ENCODE assay signal across 1 cellular context in the genomic region with DNA sequence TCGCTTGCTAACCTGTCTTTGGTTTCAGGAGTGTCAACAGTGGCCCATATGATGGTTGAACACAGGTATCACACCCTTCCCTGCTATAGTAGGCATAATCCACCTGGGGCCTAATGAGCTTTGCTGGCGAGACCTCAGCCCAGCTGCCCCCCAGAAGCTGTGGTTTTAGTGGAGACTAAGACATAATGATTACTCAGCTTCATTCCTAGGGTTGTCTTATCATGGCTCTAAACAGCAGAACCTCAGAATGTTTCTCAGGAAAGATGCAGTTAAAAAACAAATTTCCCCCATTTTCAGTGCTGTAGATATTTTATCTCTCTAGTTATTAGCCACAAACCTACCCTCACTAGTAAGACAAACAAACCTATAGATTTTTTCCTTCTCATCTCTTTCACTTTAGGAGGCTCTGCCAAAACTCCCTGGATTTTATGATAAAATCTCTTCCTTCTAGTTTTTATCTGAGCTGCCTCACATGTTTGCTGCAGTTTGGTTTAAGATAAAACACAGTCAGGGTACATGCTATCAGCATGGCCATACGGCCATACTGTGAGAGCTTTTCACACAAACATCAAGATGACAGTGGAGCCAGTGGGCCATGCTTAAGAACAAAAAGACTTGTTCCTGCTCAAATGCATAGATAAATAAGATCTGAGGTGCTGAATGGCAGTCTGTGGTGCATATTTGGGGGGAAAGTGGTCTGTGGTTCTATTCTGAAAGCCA.
A peak's percentile ranks its signal among the peaks of the same experiment; 100 is the strongest.
TF ChIP-seq lines count a peak whose summit lies in the region.

No MANE protein-coding gene starts in this region.

TF ChIP-seq in K562, 482 proteins besides CTCF, POLR2A, EP300 and RAD21 (continued from another document and continues in another):
- peak; percentile 98 for TF ChIP-seq TEAD4 (IDR thresholded peaks at IDR 0.05; ENCODE audit: low read length)
- no peak for TF ChIP-seq TEAD4 (CRISPR knock-in tag; IDR thresholded peaks at IDR 0.05; ENCODE audit: borderline replicate concordance)
- no peak for TF ChIP-seq MAFF (IDR thresholded peaks at IDR 0.05; ENCODE audit: low read length)
- TF ChIP-seq PRMT5 (CRISPR knock-in tag; IDR thresholded peaks at IDR 0.05), result no peak
- 0 out of 2 replicates have a peak, but pooled peaks have one; percentile 49 for TF ChIP-seq ZNF444 (CRISPR knock-in tag; IDR thresholded peaks at IDR 0.05)
- TF ChIP-seq MBD2 (IDR thresholded peaks at IDR 0.05; ENCODE audit: borderline replicate concordance, low read depth), result 0 out of 2 replicates have a peak, but pooled peaks have one; percentile 35
- 0 out of 2 replicates have a peak, but pooled peaks have one; percentile 45 for TF ChIP-seq BCOR (IDR thresholded peaks at IDR 0.05)
- TF ChIP-seq PHTF2 (CRISPR knock-in tag; IDR thresholded peaks at IDR 0.05), result no peak
- TF ChIP-seq KLF16 (IDR thresholded peaks at IDR 0.05), result peak; percentile 91
- no peak for TF ChIP-seq LARP7 (IDR thresholded peaks at IDR 0.05)
- peak; percentile 96 for TF ChIP-seq PML (IDR thresholded peaks at IDR 0.05; ENCODE audit: low read length)
- peak; percentile 86 for TF ChIP-seq ZNF766 (CRISPR knock-in tag; conservative IDR thresholded peaks at IDR 0.05)
- TF ChIP-seq EP400 (IDR thresholded peaks at IDR 0.05), result peak; percentile 38
- TF ChIP-seq, protein P1, sequence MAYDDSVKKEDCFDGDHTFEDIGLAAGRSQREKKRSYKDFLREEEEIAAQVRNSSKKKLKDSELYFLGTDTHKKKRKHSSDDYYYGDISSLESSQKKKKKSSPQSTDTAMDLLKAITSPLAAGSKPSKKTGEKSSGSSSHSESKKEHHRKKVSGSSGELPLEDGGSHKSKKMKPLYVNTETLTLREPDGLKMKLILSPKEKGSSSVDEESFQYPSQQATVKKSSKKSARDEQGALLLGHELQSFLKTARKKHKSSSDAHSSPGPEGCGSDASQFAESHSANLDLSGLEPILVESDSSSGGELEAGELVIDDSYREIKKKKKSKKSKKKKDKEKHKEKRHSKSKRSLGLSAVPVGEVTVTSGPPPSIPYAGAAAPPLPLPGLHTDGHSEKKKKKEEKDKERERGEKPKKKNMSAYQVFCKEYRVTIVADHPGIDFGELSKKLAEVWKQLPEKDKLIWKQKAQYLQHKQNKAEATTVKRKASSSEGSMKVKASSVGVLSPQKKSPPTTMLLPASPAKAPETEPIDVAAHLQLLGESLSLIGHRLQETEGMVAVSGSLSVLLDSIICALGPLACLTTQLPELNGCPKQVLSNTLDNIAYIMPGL (CRISPR knock-in tag; IDR thresholded peaks at IDR 0.05), result no peak
- peak; percentile 57 for TF ChIP-seq HMGN3 (IDR thresholded peaks at IDR 0.05; ENCODE audit: borderline replicate concordance, extremely low read depth, insufficient read length, low read depth, low read length)
- no peak for TF ChIP-seq ZNF655 (CRISPR knock-in tag; IDR thresholded peaks at IDR 0.05)
- TF ChIP-seq CXXC5 (CRISPR knock-in tag; IDR thresholded peaks at IDR 0.05), result peak; percentile 51; the same call in 1 of the 2 replicates
- peak; percentile 16; the same call in 1 of the 2 replicates for TF ChIP-seq BHLHE40 (IDR thresholded peaks at IDR 0.05; ENCODE audit: low read length)
- TF ChIP-seq RCOR1 (IDR thresholded peaks at IDR 0.05; ENCODE audit: borderline replicate concordance in 1 of 2, low read depth in 2 of 2, low read length in 2 of 2), result peak in 1 of 2 experiments; percentile 94; a peak in 2 of 4 replicates
- 0 out of 2 replicates have a peak, but pooled peaks have one; percentile 44 for TF ChIP-seq MYC (IDR thresholded peaks at IDR 0.05; ENCODE audit: low read depth, low read length)
- no peak for TF ChIP-seq MYC (CRISPR knock-in tag; IDR thresholded peaks at IDR 0.05; ENCODE audit: borderline replicate concordance, low read depth)
- TF ChIP-seq RNF2 (IDR thresholded peaks at IDR 0.05), result peak; percentile 60
- TF ChIP-seq, protein P2, sequence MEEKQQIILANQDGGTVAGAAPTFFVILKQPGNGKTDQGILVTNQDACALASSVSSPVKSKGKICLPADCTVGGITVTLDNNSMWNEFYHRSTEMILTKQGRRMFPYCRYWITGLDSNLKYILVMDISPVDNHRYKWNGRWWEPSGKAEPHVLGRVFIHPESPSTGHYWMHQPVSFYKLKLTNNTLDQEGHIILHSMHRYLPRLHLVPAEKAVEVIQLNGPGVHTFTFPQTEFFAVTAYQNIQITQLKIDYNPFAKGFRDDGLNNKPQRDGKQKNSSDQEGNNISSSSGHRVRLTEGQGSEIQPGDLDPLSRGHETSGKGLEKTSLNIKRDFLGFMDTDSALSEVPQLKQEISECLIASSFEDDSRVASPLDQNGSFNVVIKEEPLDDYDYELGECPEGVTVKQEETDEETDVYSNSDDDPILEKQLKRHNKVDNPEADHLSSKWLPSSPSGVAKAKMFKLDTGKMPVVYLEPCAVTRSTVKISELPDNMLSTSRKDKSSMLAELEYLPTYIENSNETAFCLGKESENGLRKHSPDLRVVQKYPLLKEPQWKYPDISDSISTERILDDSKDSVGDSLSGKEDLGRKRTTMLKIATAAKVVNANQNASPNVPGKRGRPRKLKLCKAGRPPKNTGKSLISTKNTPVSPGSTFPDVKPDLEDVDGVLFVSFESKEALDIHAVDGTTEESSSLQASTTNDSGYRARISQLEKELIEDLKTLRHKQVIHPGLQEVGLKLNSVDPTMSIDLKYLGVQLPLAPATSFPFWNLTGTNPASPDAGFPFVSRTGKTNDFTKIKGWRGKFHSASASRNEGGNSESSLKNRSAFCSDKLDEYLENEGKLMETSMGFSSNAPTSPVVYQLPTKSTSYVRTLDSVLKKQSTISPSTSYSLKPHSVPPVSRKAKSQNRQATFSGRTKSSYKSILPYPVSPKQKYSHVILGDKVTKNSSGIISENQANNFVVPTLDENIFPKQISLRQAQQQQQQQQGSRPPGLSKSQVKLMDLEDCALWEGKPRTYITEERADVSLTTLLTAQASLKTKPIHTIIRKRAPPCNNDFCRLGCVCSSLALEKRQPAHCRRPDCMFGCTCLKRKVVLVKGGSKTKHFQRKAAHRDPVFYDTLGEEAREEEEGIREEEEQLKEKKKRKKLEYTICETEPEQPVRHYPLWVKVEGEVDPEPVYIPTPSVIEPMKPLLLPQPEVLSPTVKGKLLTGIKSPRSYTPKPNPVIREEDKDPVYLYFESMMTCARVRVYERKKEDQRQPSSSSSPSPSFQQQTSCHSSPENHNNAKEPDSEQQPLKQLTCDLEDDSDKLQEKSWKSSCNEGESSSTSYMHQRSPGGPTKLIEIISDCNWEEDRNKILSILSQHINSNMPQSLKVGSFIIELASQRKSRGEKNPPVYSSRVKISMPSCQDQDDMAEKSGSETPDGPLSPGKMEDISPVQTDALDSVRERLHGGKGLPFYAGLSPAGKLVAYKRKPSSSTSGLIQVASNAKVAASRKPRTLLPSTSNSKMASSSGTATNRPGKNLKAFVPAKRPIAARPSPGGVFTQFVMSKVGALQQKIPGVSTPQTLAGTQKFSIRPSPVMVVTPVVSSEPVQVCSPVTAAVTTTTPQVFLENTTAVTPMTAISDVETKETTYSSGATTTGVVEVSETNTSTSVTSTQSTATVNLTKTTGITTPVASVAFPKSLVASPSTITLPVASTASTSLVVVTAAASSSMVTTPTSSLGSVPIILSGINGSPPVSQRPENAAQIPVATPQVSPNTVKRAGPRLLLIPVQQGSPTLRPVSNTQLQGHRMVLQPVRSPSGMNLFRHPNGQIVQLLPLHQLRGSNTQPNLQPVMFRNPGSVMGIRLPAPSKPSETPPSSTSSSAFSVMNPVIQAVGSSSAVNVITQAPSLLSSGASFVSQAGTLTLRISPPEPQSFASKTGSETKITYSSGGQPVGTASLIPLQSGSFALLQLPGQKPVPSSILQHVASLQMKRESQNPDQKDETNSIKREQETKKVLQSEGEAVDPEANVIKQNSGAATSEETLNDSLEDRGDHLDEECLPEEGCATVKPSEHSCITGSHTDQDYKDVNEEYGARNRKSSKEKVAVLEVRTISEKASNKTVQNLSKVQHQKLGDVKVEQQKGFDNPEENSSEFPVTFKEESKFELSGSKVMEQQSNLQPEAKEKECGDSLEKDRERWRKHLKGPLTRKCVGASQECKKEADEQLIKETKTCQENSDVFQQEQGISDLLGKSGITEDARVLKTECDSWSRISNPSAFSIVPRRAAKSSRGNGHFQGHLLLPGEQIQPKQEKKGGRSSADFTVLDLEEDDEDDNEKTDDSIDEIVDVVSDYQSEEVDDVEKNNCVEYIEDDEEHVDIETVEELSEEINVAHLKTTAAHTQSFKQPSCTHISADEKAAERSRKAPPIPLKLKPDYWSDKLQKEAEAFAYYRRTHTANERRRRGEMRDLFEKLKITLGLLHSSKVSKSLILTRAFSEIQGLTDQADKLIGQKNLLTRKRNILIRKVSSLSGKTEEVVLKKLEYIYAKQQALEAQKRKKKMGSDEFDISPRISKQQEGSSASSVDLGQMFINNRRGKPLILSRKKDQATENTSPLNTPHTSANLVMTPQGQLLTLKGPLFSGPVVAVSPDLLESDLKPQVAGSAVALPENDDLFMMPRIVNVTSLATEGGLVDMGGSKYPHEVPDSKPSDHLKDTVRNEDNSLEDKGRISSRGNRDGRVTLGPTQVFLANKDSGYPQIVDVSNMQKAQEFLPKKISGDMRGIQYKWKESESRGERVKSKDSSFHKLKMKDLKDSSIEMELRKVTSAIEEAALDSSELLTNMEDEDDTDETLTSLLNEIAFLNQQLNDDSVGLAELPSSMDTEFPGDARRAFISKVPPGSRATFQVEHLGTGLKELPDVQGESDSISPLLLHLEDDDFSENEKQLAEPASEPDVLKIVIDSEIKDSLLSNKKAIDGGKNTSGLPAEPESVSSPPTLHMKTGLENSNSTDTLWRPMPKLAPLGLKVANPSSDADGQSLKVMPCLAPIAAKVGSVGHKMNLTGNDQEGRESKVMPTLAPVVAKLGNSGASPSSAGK (IDR thresholded peaks at IDR 0.05), result peak; percentile 24; the same call in 1 of the 2 replicates
- 0 out of 2 replicates have a peak, but pooled peaks have one; percentile 51 for TF ChIP-seq SMAD3 (CRISPR knock-in tag; conservative IDR thresholded peaks at IDR 0.05)
- TF ChIP-seq NFIC (IDR thresholded peaks at IDR 0.05), result peak; percentile 77
- no peak for TF ChIP-seq ZBTB12 (CRISPR knock-in tag; IDR thresholded peaks at IDR 0.05)
- TF ChIP-seq GATAD2B (IDR thresholded peaks at IDR 0.05; ENCODE audit: borderline replicate concordance), result peak; percentile 32; the same call in 1 of the 2 replicates
- TF ChIP-seq DDX20 (tag; IDR thresholded peaks at IDR 0.05; ENCODE audit: low read depth), result 0 out of 2 replicates have a peak, but pooled peaks have one; percentile 51
- no peak for TF ChIP-seq ZNF347 (CRISPR knock-in tag; IDR thresholded peaks at IDR 0.05; ENCODE audit: low read depth)
- TF ChIP-seq, protein P3, sequence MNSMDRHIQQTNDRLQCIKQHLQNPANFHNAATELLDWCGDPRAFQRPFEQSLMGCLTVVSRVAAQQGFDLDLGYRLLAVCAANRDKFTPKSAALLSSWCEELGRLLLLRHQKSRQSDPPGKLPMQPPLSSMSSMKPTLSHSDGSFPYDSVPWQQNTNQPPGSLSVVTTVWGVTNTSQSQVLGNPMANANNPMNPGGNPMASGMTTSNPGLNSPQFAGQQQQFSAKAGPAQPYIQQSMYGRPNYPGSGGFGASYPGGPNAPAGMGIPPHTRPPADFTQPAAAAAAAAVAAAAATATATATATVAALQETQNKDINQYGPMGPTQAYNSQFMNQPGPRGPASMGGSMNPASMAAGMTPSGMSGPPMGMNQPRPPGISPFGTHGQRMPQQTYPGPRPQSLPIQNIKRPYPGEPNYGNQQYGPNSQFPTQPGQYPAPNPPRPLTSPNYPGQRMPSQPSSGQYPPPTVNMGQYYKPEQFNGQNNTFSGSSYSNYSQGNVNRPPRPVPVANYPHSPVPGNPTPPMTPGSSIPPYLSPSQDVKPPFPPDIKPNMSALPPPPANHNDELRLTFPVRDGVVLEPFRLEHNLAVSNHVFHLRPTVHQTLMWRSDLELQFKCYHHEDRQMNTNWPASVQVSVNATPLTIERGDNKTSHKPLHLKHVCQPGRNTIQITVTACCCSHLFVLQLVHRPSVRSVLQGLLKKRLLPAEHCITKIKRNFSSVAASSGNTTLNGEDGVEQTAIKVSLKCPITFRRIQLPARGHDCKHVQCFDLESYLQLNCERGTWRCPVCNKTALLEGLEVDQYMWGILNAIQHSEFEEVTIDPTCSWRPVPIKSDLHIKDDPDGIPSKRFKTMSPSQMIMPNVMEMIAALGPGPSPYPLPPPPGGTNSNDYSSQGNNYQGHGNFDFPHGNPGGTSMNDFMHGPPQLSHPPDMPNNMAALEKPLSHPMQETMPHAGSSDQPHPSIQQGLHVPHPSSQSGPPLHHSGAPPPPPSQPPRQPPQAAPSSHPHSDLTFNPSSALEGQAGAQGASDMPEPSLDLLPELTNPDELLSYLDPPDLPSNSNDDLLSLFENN (IDR thresholded peaks at IDR 0.05; ENCODE audit: low read depth in 2 of 2, low read length in 2 of 2), result peak in 1 of 2 experiments; percentile 83; a peak in 1 of 4 replicates
- peak; percentile 74 for TF ChIP-seq HDAC3 (IDR thresholded peaks at IDR 0.05; ENCODE audit: borderline replicate concordance, partially characterized antibody)
